Comparison of ENCODE assay signal across 8 cellular contexts in the genomic region with DNA sequence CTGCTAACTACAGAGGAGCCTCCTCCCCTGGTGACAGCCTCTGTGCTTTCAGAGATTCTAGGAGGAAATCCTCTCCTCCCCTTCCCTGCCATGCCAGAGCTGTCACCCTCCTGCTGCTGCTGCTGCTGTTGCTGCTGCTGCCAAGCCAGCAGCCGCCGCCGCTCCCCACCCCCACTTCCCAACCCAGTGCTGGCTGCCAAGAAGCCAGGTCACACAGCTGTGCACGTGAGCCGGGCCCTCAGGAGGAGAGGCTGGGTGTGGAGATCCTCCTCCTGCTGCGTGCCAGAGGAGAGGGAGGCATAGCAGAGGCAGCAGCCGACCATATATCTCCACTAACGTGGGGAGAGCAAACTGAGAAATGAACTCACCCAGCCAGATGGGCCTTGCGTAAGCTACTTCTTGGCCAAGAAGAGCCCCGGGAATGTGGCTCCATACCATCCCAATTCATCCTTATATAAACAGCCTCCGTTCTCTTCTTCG. TPM values are rescaled to one million over a fixed set of nuclear protein-coding genes. Genes with fewer than 3 reads are reported as not detected.
DNase-seq lines count a peak whose midpoint lies in the region; ATAC-seq and TF ChIP-seq lines count a peak whose summit lies in the region.

No MANE protein-coding gene starts in this region.

- H3K9me3 Mint-ChIP-seq in activated T-helper 1 cell treated with anti-CD3 and anti-CD28 coated beads, Interleukin-12 subunit alpha, Interleukin-12 subunit beta, Interleukin-2, Interleukin-4 antibody, amounts not matched to agents 30 ng/mL and 10 ng/mL and 1 ng/mL, durations not matched to agents 14 hours and 24 hours and 36 hours: no peaks in the 10 kb centered on the region

- H3K27me3 Mint-ChIP-seq in activated T-helper 1 cell treated with anti-CD3 and anti-CD28 coated beads, Interleukin-12 subunit alpha, Interleukin-12 subunit beta, Interleukin-2, Interleukin-4 antibody, amounts not matched to agents 30 ng/mL and 10 ng/mL and 1 ng/mL, durations not matched to agents 14 hours and 24 hours and 36 hours (ENCODE audit: insufficient read depth): no peaks in the 10 kb centered on the region

- TF ChIP-seq CTCF in AG09319 (IDR thresholded peaks at IDR 0.05; ENCODE audit: low read depth, low read length) (no peak), epithelial cell of esophagus (IDR thresholded peaks at IDR 0.05; ENCODE audit: insufficient read depth, low read depth, low read length, missing control alignments) (no peak)

- peak; percentile 99 for DNase-seq in AG09319 (ENCODE audit: extremely low read depth, low read depth)
- peak; percentile 91 for DNase-seq in NCI-H2196 (lab: John Stamatoyannopoulos, UW; ENCODE audit: unreplicated experiment)
- peak; percentile 90 for DNase-seq in epithelial cell of esophagus (ENCODE audit: low read depth)
- DNase-seq in mucosa of gallbladder (ENCODE audit: low spot score): peak; percentile 94
- DNase-seq in SIG-M5 treated with dmso at 0.1 percent for 504 hours (lab: John Stamatoyannopoulos, UW; ENCODE audit: unreplicated experiment): no peak
- no peak for DNase-seq in activated T-helper 1 cell treated with anti-CD3 and anti-CD28 coated beads, Interleukin-12 subunit alpha, Interleukin-12 subunit beta, Interleukin-2, Interleukin-4 antibody, amounts not matched to agents 30 ng/mL and 10 ng/mL and 1 ng/mL, durations not matched to agents 14 hours and 24 hours and 36 hours (ENCODE audit: low spot score)
- DNase-seq in NCI-H748 treated with DMSO at 0.1 percent for 48 hours (lab: John Stamatoyannopoulos, UW): no peak

- ATAC-seq in GM18511 (IDR thresholded peaks at IDR 0.05; ENCODE audit: unreplicated experiment): no peak

- H3K4me1 Mint-ChIP-seq in activated T-helper 1 cell treated with anti-CD3 and anti-CD28 coated beads, Interleukin-12 subunit alpha, Interleukin-12 subunit beta, Interleukin-2, Interleukin-4 antibody, amounts not matched to agents 30 ng/mL and 10 ng/mL and 1 ng/mL, durations not matched to agents 14 hours and 24 hours and 36 hours (ENCODE audit: low read depth): no peaks in the 10 kb centered on the region

- intact Hi-C loops in activated T-helper 1 cell treated with anti-CD3 and anti-CD28 coated beads, Interleukin-12 subunit alpha, Interleukin-12 subunit beta, Interleukin-2, Interleukin-4 antibody, amounts not matched to agents 30 ng/mL and 10 ng/mL and 1 ng/mL, durations not matched to agents 14 hours and 24 hours and 36 hours (cut with micrococcal nuclease): no loop called here

- H3K36me3 Mint-ChIP-seq in activated T-helper 1 cell treated with anti-CD3 and anti-CD28 coated beads, Interleukin-12 subunit alpha, Interleukin-12 subunit beta, Interleukin-2, Interleukin-4 antibody, amounts not matched to agents 30 ng/mL and 10 ng/mL and 1 ng/mL, durations not matched to agents 14 hours and 24 hours and 36 hours (ENCODE audit: low read depth): peaks cover 34% of the 10 kb centered on the region

- H3K4me3 Mint-ChIP-seq in activated T-helper 1 cell treated with anti-CD3 and anti-CD28 coated beads, Interleukin-12 subunit alpha, Interleukin-12 subunit beta, Interleukin-2, Interleukin-4 antibody, amounts not matched to agents 30 ng/mL and 10 ng/mL and 1 ng/mL, durations not matched to agents 14 hours and 24 hours and 36 hours: no peak overlapping the region

- H3K4me3 ChIP-seq in epithelial cell of esophagus (ENCODE audit: low read length): no peak overlapping the region

- H3K27ac Mint-ChIP-seq in activated T-helper 1 cell treated with anti-CD3 and anti-CD28 coated beads, Interleukin-12 subunit alpha, Interleukin-12 subunit beta, Interleukin-2, Interleukin-4 antibody, amounts not matched to agents 30 ng/mL and 10 ng/mL and 1 ng/mL, durations not matched to agents 14 hours and 24 hours and 36 hours: no peak overlapping the region

RNA-seq across cellular contexts. Expression of a gene that starts 12.4 kb away (rescaled TPM):
- 61.9 TPM for total RNA-seq in mucosa of gallbladder
- 19.4 and 23.7 TPM in 2 replicates for total RNA-seq in activated T-helper 1 cell treated with anti-CD3 and anti-CD28 coated beads, Interleukin-12 subunit alpha, Interleukin-12 subunit beta, Interleukin-2, Interleukin-4 antibody, amounts not matched to agents 30 ng/mL and 10 ng/mL and 1 ng/mL, durations not matched to agents 14 hours and 24 hours and 36 hours

RNA-seq across cellular contexts. Expression of a gene that starts 25.8 kb away (rescaled TPM):
- total RNA-seq in mucosa of gallbladder: 16.3 TPM
- 0.51 and 0.91 TPM in 2 replicates for total RNA-seq in activated T-helper 1 cell treated with anti-CD3 and anti-CD28 coated beads, Interleukin-12 subunit alpha, Interleukin-12 subunit beta, Interleukin-2, Interleukin-4 antibody, amounts not matched to agents 30 ng/mL and 10 ng/mL and 1 ng/mL, durations not matched to agents 14 hours and 24 hours and 36 hours

RNA-seq across cellular contexts. Expression of a gene that starts 47.4 kb away (rescaled TPM):
- not detected for total RNA-seq in mucosa of gallbladder
- total RNA-seq in activated T-helper 1 cell treated with anti-CD3 and anti-CD28 coated beads, Interleukin-12 subunit alpha, Interleukin-12 subunit beta, Interleukin-2, Interleukin-4 antibody, amounts not matched to agents 30 ng/mL and 10 ng/mL and 1 ng/mL, durations not matched to agents 14 hours and 24 hours and 36 hours: 0.59 and 1.9 TPM in 2 replicates

RNA-seq across cellular contexts. Expression of a gene that starts 54.8 kb away (rescaled TPM):
- total RNA-seq in mucosa of gallbladder: 32.6 TPM
- total RNA-seq in activated T-helper 1 cell treated with anti-CD3 and anti-CD28 coated beads, Interleukin-12 subunit alpha, Interleukin-12 subunit beta, Interleukin-2, Interleukin-4 antibody, amounts not matched to agents 30 ng/mL and 10 ng/mL and 1 ng/mL, durations not matched to agents 14 hours and 24 hours and 36 hours: 16.3 and 18.2 TPM in 2 replicates

RNA-seq across cellular contexts. Expression of a gene that starts 58.0 kb away (rescaled TPM):
- 31.4 TPM for total RNA-seq in mucosa of gallbladder
- total RNA-seq in activated T-helper 1 cell treated with anti-CD3 and anti-CD28 coated beads, Interleukin-12 subunit alpha, Interleukin-12 subunit beta, Interleukin-2, Interleukin-4 antibody, amounts not matched to agents 30 ng/mL and 10 ng/mL and 1 ng/mL, durations not matched to agents 14 hours and 24 hours and 36 hours: 37.4 and 44.6 TPM in 2 replicates

Comparison
In these comparisons a context has a peak if more than half of its experiments do, and no peak if none do; other contexts are left out.
1. DNase-seq: peak in AG09319 (single experiment), NCI-H2196 (single experiment), epithelial cell of esophagus (single experiment) and mucosa of gallbladder (single experiment); none in SIG-M5 treated with dmso at 0.1 percent for 504 hours (single experiment), activated T-helper 1 cell treated with anti-CD3 and anti-CD28 coated beads, Interleukin-12 subunit alpha, Interleukin-12 subunit beta, Interleukin-2, Interleukin-4 antibody, amounts not matched to agents 30 ng/mL and 10 ng/mL and 1 ng/mL, durations not matched to agents 14 hours and 24 hours and 36 hours (single experiment) and NCI-H748 treated with DMSO at 0.1 percent for 48 hours (single experiment).